8 cellular contexts compared by ENCODE assay signal in the genomic region with DNA sequence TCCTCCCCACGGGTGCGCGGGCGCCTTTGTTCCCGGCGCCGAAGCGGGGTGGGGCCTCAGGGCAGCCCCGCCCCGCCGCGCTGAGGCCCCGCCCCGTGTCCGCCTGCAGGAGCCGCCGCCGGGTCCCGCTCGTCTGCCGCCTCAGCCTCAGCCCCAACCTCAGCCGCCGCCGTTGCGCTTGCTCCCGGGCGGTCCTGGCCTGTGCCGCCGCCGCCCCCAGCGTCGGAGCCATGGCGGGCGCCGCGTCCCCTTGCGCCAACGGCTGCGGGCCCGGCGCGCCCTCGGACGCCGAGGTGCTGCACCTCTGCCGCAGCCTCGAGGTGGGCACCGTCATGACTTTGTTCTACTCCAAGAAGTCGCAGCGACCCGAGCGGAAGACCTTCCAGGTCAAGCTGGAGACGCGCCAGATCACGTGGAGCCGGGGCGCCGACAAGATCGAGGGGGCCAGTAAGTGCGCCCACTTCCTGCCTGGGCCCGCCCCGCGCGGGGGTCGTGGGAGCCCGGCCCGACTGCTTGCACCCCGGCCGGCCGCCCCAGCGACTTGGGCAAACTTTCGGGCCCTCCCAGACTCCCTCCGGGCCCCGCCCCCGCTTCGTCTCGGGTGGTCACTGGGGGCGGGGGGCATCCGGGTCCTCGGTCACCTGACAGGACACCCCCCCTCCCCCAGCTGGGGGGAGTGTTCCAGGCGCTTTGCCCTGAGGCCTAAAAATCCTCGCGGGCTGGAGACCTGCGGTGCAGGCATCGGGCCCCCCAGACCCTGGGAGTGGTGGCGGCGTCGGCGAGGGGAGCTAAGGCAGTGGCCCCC. TPM values are rescaled to one million over a fixed set of nuclear protein-coding genes. Genes with fewer than 3 reads are reported as not detected.
A peak's percentile ranks its signal among the peaks of the same experiment; 100 is the strongest.
DNase-seq lines count a peak whose midpoint lies in the region; ATAC-seq and FAIRE-seq lines count a peak whose summit lies in the region.

A gene (plus strand): TSS at position 132 of the 805 bp plus-strand sequence. CDS start 99 bp downstream, at position 231.

- DNase-seq in Ammon's horn (ENCODE audit: low spot score) (peak; percentile 90), GM19239 (ENCODE audit: insufficient read length, low spot score) (peak; percentile 79), NCI-H748 treated with DMSO at 0.1 percent for 48 hours (lab: John Stamatoyannopoulos, UW) (peak; percentile 65), medulla oblongata (ENCODE audit: extremely low spot score) (peak; percentile 87)
- peak; percentile 78 for DNase-seq in activated CD4-positive, alpha-beta memory T cell treated with anti-CD3 and anti-CD28 coated beads, Interleukin-2, amount 10 ng/mL, durations not matched to agents 7 days and 5 days
- DNase-seq in effector CD4-positive, alpha-beta T cell = peak; percentile 73
- DNase-seq in stimulated activated CD4-positive, alpha-beta T cell treated with anti-CD3 and anti-CD28 coated beads, TNF-alpha, amount 100 ng/mL, for 4 hours (ENCODE audit: low read depth in 3 of 3) = peak; percentile 58 to 73 (median 63)

- peaks cover 63% of the 10 kb centered on the region for H3K4me1 Mint-ChIP-seq in activated CD4-positive, alpha-beta memory T cell treated with anti-CD3 and anti-CD28 coated beads, Interleukin-2, amount 10 ng/mL, durations not matched to agents 7 days and 5 days

- H3K27me3 Mint-ChIP-seq in activated CD4-positive, alpha-beta memory T cell treated with anti-CD3 and anti-CD28 coated beads, Interleukin-2, amount 10 ng/mL, durations not matched to agents 7 days and 5 days = no peaks in the 10 kb centered on the region

- FAIRE-seq in GM19239 (lab: Jason Lieb, UNC) = no peak

- peak; percentile 45 for ATAC-seq in HG03442 (IDR thresholded peaks at IDR 0.05; ENCODE audit: unreplicated experiment)

- CTCF ChIA-PET in activated CD4-positive, alpha-beta memory T cell treated with anti-CD3 and anti-CD28 coated beads, Interleukin-2, amount 10 ng/mL, durations not matched to agents 7 days and 5 days (lab: Charles Lee) = interaction anchor here (1.2 to 6.0 kb wide), 6 partner anchors 14 to 202 kb away, joined by 3 to 72 read pairs (median 38); a partner anchor contains a TSS

- H3K27ac Mint-ChIP-seq in activated CD4-positive, alpha-beta memory T cell treated with anti-CD3 and anti-CD28 coated beads, Interleukin-2, amount 10 ng/mL, durations not matched to agents 7 days and 5 days = peak within 1 kb of the TSS; percentile 90

- peak within 1 kb of the TSS; percentile 86 for H3K4me3 Mint-ChIP-seq in activated CD4-positive, alpha-beta memory T cell treated with anti-CD3 and anti-CD28 coated beads, Interleukin-2, amount 10 ng/mL, durations not matched to agents 7 days and 5 days

- POLR2A ChIA-PET in activated CD4-positive, alpha-beta memory T cell treated with anti-CD3 and anti-CD28 coated beads, Interleukin-2, amount 10 ng/mL, durations not matched to agents 7 days and 5 days (lab: Charles Lee) = interaction anchor here (0.5 to 15.2 kb wide), 8 partner anchors 9 to 151 kb away, joined by 3 to 466 read pairs (median 4); no protein-coding TSS in a partner anchor

- H3K36me3 Mint-ChIP-seq in activated CD4-positive, alpha-beta memory T cell treated with anti-CD3 and anti-CD28 coated beads, Interleukin-2, amount 10 ng/mL, durations not matched to agents 7 days and 5 days (ENCODE audit: low read depth) = peaks cover 31% of the 10 kb centered on the region

- H3K9me3 Mint-ChIP-seq in activated CD4-positive, alpha-beta memory T cell treated with anti-CD3 and anti-CD28 coated beads, Interleukin-2, amount 10 ng/mL, durations not matched to agents 7 days and 5 days = no peaks in the 10 kb centered on the region

RNA-seq across cellular contexts. Expression of the gene that starts here (rescaled TPM):
- total RNA-seq in activated CD4-positive, alpha-beta memory T cell treated with anti-CD3 and anti-CD28 coated beads, Interleukin-2, amount 10 ng/mL, durations not matched to agents 7 days and 5 days = 100 to 1,000 TPM; 267 to 286 TPM

Comparison
In these comparisons a context has a peak if more than half of its experiments do, and no peak if none do; other contexts are left out.
1. Peak in every context shown above with its lines: DNase-seq and ATAC-seq.